In genomic region chr19:47226426-47227346, GRCh38 we compare ENCODE assay signal across 8 cellular contexts. TPM values are rescaled to one million over a fixed set of nuclear protein-coding genes. Genes with fewer than 3 reads are reported as not detected.
DNase-seq lines count a peak whose midpoint lies in the region; ATAC-seq, FAIRE-seq and TF ChIP-seq lines count a peak whose summit lies in the region.

No MANE protein-coding gene starts in this region.

- H3K9me3 Mint-ChIP-seq in activated T-cell treated with anti-CD3 and anti-CD28 coated beads, Interleukin-2, amount 50 U/mL, for 24 hours: no peaks in the 10 kb centered on the region
- no peaks in the 10 kb centered on the region for H3K9me3 Mint-ChIP-seq in neural crest cell

- peak overlapping the region; percentile 99 for H3K4me2 ChIP-seq in A549

- TF ChIP-seq CTCF in A549 (IDR thresholded peaks at IDR 0.05): peak; percentile 0; the same call in 1 of the 3 replicates
- TF ChIP-seq CTCF in GM10248 (IDR thresholded peaks at IDR 0.05; ENCODE audit: control extremely low read depth, extremely low read depth, low read depth, missing control alignments): no peak
- TF ChIP-seq CTCF in neural crest cell (conservative IDR thresholded peaks at IDR 0.05): no peak

- 0 out of 5 replicates have a peak, but pooled peaks of 1 of the 2 experiments have one; percentile 6 for TF ChIP-seq EP300 in A549 (IDR thresholded peaks at IDR 0.05)

- H3K4me3 Mint-ChIP-seq in activated T-cell treated with anti-CD3 and anti-CD28 coated beads, Interleukin-2, amount 50 U/mL, for 24 hours: peak overlapping the region; percentile 79
- peak overlapping the region; percentile 93 for H3K4me3 Mint-ChIP-seq in neural crest cell

- peak overlapping the region; percentile 97 to 98 for H3K27ac ChIP-seq in A549

- CTCF ChIA-PET in A549 (lab: Yijun Ruan, JAX): interaction anchor here (0.5 to 24.7 kb wide), 13 partner anchors 9 to 338 kb away, joined by 3 to 893 read pairs (median 4); partner anchors contain the start of gene CCDC9
- CTCF ChIA-PET in GM10248 (lab: Yijun Ruan, JAX): interaction anchor here (0.6 to 11.8 kb wide), 15 partner anchors 9 to 96 kb away, joined by 3 to 153 read pairs (median 6); partner anchors contain the start of genes CCDC9 and SAE1

- FAIRE-seq in A549 (lab: Jason Lieb, UNC): no peak

- H3K9me3 ChIP-seq in A549: no peaks in the 10 kb centered on the region

- peak overlapping the region; percentile 92 for H3K27ac Mint-ChIP-seq in activated T-cell treated with anti-CD3 and anti-CD28 coated beads, Interleukin-2, amount 50 U/mL, for 24 hours
- peak overlapping the region; percentile 90 for H3K27ac Mint-ChIP-seq in neural crest cell (ENCODE audit: unreplicated experiment)

- H3K4me1 ChIP-seq in A549: peaks cover 39% of the 10 kb centered on the region

- POLR2A ChIA-PET in A549 (lab: Yijun Ruan, JAX): interaction anchor here (0.5 to 3.7 kb wide), 27 partner anchors 10 to 555 kb away, joined by 3 to 118 read pairs (median 5); partner anchors contain the start of genes CCDC9, DHX34, INAFM1 and SAE1
- POLR2A ChIA-PET in GM10248 (lab: Yijun Ruan, JAX): interaction anchor here (0.5 to 4.0 kb wide), 31 partner anchors 9 to 1760 kb away, joined by 3 to 61 read pairs (median 6); partner anchors contain the start of genes CCDC9, INAFM1, SLC1A5 and ZC3H4

- peak; percentile 36 to 70 for ATAC-seq in A549
- peak; percentile 17 for ATAC-seq in HG02798 (IDR thresholded peaks at IDR 0.05; ENCODE audit: poor library complexity, unreplicated experiment)

- H3K4me1 Mint-ChIP-seq in activated T-cell treated with anti-CD3 and anti-CD28 coated beads, Interleukin-2, amount 50 U/mL, for 24 hours (ENCODE audit: low read depth): peaks cover 23% of the 10 kb centered on the region
- peaks cover 29% of the 10 kb centered on the region for H3K4me1 Mint-ChIP-seq in neural crest cell

- WGBS in A549 (ENCODE audit: missing lambda C conversion rate): 4% methylated on average over 34 of the region's 56 CpGs

- no peaks in the 10 kb centered on the region for H3K27me3 Mint-ChIP-seq in activated T-cell treated with anti-CD3 and anti-CD28 coated beads, Interleukin-2, amount 50 U/mL, for 24 hours
- peaks cover 9% of the 10 kb centered on the region for H3K27me3 Mint-ChIP-seq in neural crest cell (ENCODE audit: low read depth)

- TF ChIP-seq POLR2A in A549 (IDR thresholded peaks at IDR 0.05; ENCODE audit: low read length): peak; percentile 5

- peak overlapping the region; percentile 89 for H3K4me3 ChIP-seq in A549

- TF ChIP-seq RAD21 in A549 (conservative IDR thresholded peaks at IDR 0.05 in 1 of 2, IDR thresholded peaks at IDR 0.05 in 1 of 2): no peak; a peak in 1 of 5 replicates

- peaks cover 11% of the 10 kb centered on the region for H3K36me3 Mint-ChIP-seq in activated T-cell treated with anti-CD3 and anti-CD28 coated beads, Interleukin-2, amount 50 U/mL, for 24 hours (ENCODE audit: low read depth)
- no peaks in the 10 kb centered on the region for H3K36me3 Mint-ChIP-seq in neural crest cell (ENCODE audit: low read depth)

- DNase-seq in A549 (ENCODE audit: low read depth in 1 of 2, low spot score in 1 of 2): peak; percentile 84 to 95
- peak; percentile 74 for DNase-seq in GM10248 (ENCODE audit: extremely low spot score)
- peak; percentile 48 for DNase-seq in NCI-H510A treated with DMSO at 0.1 percent for 48 hours (lab: John Stamatoyannopoulos, UW)
- no peak for DNase-seq in activated T-cell treated with anti-CD3 and anti-CD28 coated beads, Interleukin-2, amount 50 U/mL, for 24 hours
- DNase-seq in fibroblast of the conjunctiva (ENCODE audit: low read depth): peak; percentile 61
- DNase-seq in neural crest cell (ENCODE audit: low read depth, low spot score): no peak
- DNase-seq in NCI-H2107 (lab: John Stamatoyannopoulos, UW): no peak

TF ChIP-seq in A549, 52 proteins besides CTCF, POLR2A, EP300 and RAD21 (continues in another document):
- TF ChIP-seq BHLHE40 (IDR thresholded peaks at IDR 0.05; ENCODE audit: low read depth, low read length): no peak
- no peak for TF ChIP-seq HES2 (IDR thresholded peaks at IDR 0.05)
- no peak for TF ChIP-seq CHD4 (IDR thresholded peaks at IDR 0.05; ENCODE audit: borderline replicate concordance)
- no peak for TF ChIP-seq CBX8 (IDR thresholded peaks at IDR 0.05)
- TF ChIP-seq ZC3H11A (IDR thresholded peaks at IDR 0.05): no peak
- TF ChIP-seq HEYL (CRISPR knock-in tag; IDR thresholded peaks at IDR 0.05): peak; percentile 80
- TF ChIP-seq FOSB (CRISPR knock-in tag; IDR thresholded peaks at IDR 0.05): peak; percentile 85; the same call in 1 of the 2 replicates
- no peak for TF ChIP-seq EHMT2 (IDR thresholded peaks at IDR 0.05; ENCODE audit: low read depth)
- no peak for TF ChIP-seq MYC (IDR thresholded peaks at IDR 0.05; ENCODE audit: borderline replicate concordance, low read length)
- peak; percentile 86 for TF ChIP-seq RARB (CRISPR knock-in tag; IDR thresholded peaks at IDR 0.05)
- peak; percentile 91 to 98 for TF ChIP-seq JUN (IDR thresholded peaks at IDR 0.05)
- TF ChIP-seq PBX3 (IDR thresholded peaks at IDR 0.05): no peak
- TF ChIP-seq E2F6 (IDR thresholded peaks at IDR 0.05; ENCODE audit: borderline replicate concordance, low read depth): no peak; the same call in 1 of the 2 replicates
- peak; percentile 74; the same call in 1 of the 2 replicates for TF ChIP-seq FOXS1 (CRISPR knock-in tag; IDR thresholded peaks at IDR 0.05)
- TF ChIP-seq RFX5 (IDR thresholded peaks at IDR 0.05): no peak
- TF ChIP-seq JUNB (IDR thresholded peaks at IDR 0.05): no peak
- TF ChIP-seq NR3C1 (IDR thresholded peaks at IDR 0.05): no peak
- no peak for TF ChIP-seq CEBPB (IDR thresholded peaks at IDR 0.05)
- no peak for TF ChIP-seq GATA3 (IDR thresholded peaks at IDR 0.05; ENCODE audit: borderline replicate concordance)
- TF ChIP-seq HMGXB4 (CRISPR knock-in tag; IDR thresholded peaks at IDR 0.05; ENCODE audit: borderline replicate concordance): no peak; the same call in 1 of the 2 replicates

RNA-seq across cellular contexts. Expression of gene BBC3, which starts 4.3 kb away (rescaled TPM):
- polyA plus RNA-seq in A549 (2011; rRNA removed) (3.6 and 6.0 TPM in 2 replicates), A549 (2017; fragmentation: RNase III; extraction: RNeasy Plus Mini Kit Qiagen cat#74134 plus additional on column Dnase treatment) (8.9 to 9.4 TPM (median 8.9 TPM) in 3 replicates)
- polyA plus RNA-seq in A549 (2012; cell fraction: cytosol; rRNA removed): 8.9 and 15.7 TPM in 2 replicates
- 21.8 and 21.9 TPM in 2 replicates for polyA plus RNA-seq in A549 (2012; cell fraction: nucleus; rRNA removed)
- polyA minus RNA-seq in A549 (2011; rRNA and poly(A)+ RNA removed): 3.2 and 5.3 TPM in 2 replicates
- total RNA-seq in neural crest cell: 6.1 and 6.3 TPM in 2 replicates

RNA-seq across cellular contexts. Expression of gene CCDC9, which starts 29.6 kb away (rescaled TPM):
- polyA plus RNA-seq in A549 (2011; rRNA removed) (6.5 and 9.4 TPM in 2 replicates), A549 (2017; fragmentation: RNase III; extraction: RNeasy Plus Mini Kit Qiagen cat#74134 plus additional on column Dnase treatment) (22.2 to 25.7 TPM (median 24.6 TPM) in 3 replicates)
- 8.2 and 9.1 TPM in 2 replicates for polyA plus RNA-seq in A549 (2012; cell fraction: cytosol; rRNA removed)
- 20.7 and 30.6 TPM in 2 replicates for polyA plus RNA-seq in A549 (2012; cell fraction: nucleus; rRNA removed)
- 1.7 and 6.1 TPM in 2 replicates for polyA minus RNA-seq in A549 (2011; rRNA and poly(A)+ RNA removed)
- total RNA-seq in neural crest cell: 24.6 and 26.1 TPM in 2 replicates

RNA-seq across cellular contexts. Expression of gene INAFM1, which starts 48.0 kb away (rescaled TPM):
- polyA plus RNA-seq in A549 (2011; rRNA removed) (1.5 and 1.6 TPM in 2 replicates), A549 (2017; fragmentation: RNase III; extraction: RNeasy Plus Mini Kit Qiagen cat#74134 plus additional on column Dnase treatment) (4.6 to 5.7 TPM (median 5.5 TPM) in 3 replicates)
- 4.2 and 5.9 TPM in 2 replicates for polyA plus RNA-seq in A549 (2012; cell fraction: cytosol; rRNA removed)
- polyA plus RNA-seq in A549 (2012; cell fraction: nucleus; rRNA removed): 19.1 and 20.8 TPM in 2 replicates
- polyA minus RNA-seq in A549 (2011; rRNA and poly(A)+ RNA removed): 0.21 and 2.1 TPM in 2 replicates
- 10.2 and 10.6 TPM in 2 replicates for total RNA-seq in neural crest cell

Comparison
In these comparisons a context has a peak if more than half of its experiments do, and no peak if none do; other contexts are left out.
1. DNase-seq: peak in A549 (2 of 2), GM10248 (single experiment), NCI-H510A treated with DMSO at 0.1 percent for 48 hours (single experiment) and fibroblast of the conjunctiva (single experiment); none in activated T-cell treated with anti-CD3 and anti-CD28 coated beads, Interleukin-2, amount 50 U/mL, for 24 hours (single experiment), neural crest cell (single experiment) and NCI-H2107 (single experiment).